8 cellular contexts compared by ENCODE assay signal in the genomic region with DNA sequence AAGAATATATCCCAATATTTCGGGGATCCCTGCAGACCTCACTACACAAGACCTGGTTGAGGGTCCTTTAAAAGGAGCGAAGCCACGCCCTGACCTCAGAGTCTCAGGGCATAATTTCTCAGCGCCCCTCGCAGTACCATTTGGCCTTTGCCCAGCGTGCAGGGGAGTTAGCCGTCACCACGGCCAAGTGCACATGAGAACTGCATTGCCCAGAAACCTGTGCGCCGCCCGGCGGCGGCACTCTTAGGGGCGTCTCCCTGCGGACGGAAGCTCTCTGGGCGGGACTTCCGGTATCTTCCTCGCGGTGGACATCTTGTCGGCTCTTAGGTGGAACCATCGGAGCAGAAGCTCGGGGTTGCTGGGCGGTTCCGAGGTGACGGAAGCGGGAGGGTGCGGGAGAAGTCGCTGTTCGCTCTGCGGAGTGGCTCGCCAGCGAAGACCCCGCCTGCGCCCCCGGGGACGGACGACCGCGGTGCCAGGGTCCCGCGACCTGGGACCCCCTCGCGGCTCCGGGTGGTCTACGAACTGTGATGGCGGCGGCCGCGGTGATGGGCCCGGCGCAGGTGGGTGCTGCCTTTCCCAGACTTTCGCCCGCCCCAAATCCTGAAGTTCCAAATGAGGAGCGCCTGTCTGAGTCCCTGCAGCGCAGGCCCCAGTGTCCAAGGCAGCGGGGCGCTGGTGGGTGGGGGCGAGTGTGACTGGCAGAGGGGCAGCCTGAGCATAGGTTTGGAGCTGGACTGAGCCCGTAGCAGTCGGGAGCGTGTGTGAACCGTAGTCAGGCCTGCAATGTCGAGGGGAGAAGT. TPM values are rescaled to one million over a fixed set of nuclear protein-coding genes. Genes with fewer than 3 reads are reported as not detected.
A peak's percentile ranks its signal among the peaks of the same experiment; 100 is the strongest.
DNase-seq lines count a peak whose midpoint lies in the region; ATAC-seq and TF ChIP-seq lines count a peak whose summit lies in the region.

A gene (plus strand): TSS at position 302 of the 803 bp plus-strand sequence. CDS start 5,227 bp downstream, outside the sequence.

- no peaks in the 10 kb centered on the region for H3K4me1 ChIP-seq in colonic mucosa

- peaks cover 19% of the 10 kb centered on the region for H3K9me3 ChIP-seq in colonic mucosa

- peak; percentile 97 for DNase-seq in AG08396 (ENCODE audit: low spot score)
- DNase-seq in NCI-H460 (ENCODE audit: extremely low read depth, low read depth) = peak; percentile 78
- DNase-seq in activated CD4-positive, alpha-beta T cell treated with anti-CD3 and anti-CD28 coated beads for 4 hours = peak; percentile 87 to 88
- peak; percentile 93 for DNase-seq in colonic mucosa
- peak; percentile 78 to 82 (median 80) for DNase-seq in stimulated activated CD4-positive, alpha-beta T cell treated with anti-CD3 and anti-CD28 coated beads, Interleukin-1b, Interleukin-23, amount 100 ng/mL, for 24 hours (ENCODE audit: low read depth in 4 of 4, low spot score in 1 of 4)

- TF ChIP-seq CTCF in colonic mucosa (IDR thresholded peaks at IDR 0.05) = no peak

- intact Hi-C loops in colonic mucosa (cut with DNase I) = no loop called here

- peak; percentile 96 for ATAC-seq in GM18909 (IDR thresholded peaks at IDR 0.05; ENCODE audit: poor library complexity, unreplicated experiment)
- peak; percentile 96 for ATAC-seq in HG03342 (IDR thresholded peaks at IDR 0.05; ENCODE audit: unreplicated experiment)

- no peak within 1 kb of the TSS for H3K27ac ChIP-seq in colonic mucosa
- H3K27ac ChIP-seq in layer of hippocampus (ENCODE audit: low read depth, low read length) = peak within 1 kb of the TSS; percentile 39

- H3K36me3 ChIP-seq in colonic mucosa = peaks cover 14% of the 10 kb centered on the region

- H3K9ac ChIP-seq in colonic mucosa (ENCODE audit: low read depth in 2 of 2, low read length in 2 of 2) = peak within 1 kb of the TSS; percentile 74 to 79

- peak within 1 kb of the TSS; percentile 97 for H3K4me3 ChIP-seq in colonic mucosa

- H3K27me3 ChIP-seq in colonic mucosa (no peaks in the 10 kb centered on the region), layer of hippocampus (ENCODE audit: control insufficient read depth, insufficient read depth, low read length) (no peaks in the 10 kb centered on the region)

RNA-seq across cellular contexts. Expression of the gene that starts here (rescaled TPM):
- 15.1 and 15.9 TPM in 2 replicates for total RNA-seq in NCI-H460 (2014; rRNA removed; shearing (Covaris generic))
- 8.9 and 26.2 TPM in 2 replicates for polyA plus RNA-seq in NCI-H460 (2014; cell fraction: nucleus; rRNA removed)
- total RNA-seq in colonic mucosa = 1 to 10 TPM; 5.8 to 7.7 TPM
